9 cellular contexts compared by ENCODE assay signal in the genomic region with DNA sequence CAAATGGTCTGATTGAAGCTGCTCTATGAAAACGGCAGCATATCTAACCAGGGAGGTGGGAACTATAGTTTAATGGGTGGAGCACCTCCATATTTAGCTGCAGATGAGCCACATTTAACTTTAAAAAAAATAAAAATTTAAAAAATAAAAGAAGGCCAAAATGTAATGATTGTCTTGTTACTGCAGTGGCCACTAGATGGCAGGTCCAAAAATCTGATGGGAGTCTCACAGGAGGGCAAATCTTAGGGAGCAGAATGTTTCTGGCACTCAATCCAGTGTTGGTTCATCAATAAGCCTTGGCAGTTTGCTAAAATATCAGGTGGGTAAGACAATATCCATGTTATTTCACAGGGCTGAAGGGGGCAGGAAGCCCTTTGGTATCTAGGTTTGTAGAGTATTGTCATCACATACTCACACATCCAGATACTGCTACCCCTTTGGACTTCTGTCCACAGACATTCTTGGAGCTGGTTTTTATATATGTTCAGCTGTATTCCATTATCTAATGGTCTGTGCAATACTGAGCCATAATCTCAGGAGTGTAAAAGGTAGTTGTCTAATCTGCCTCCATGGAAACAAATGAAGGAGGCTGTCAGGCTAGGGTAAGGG.
DNase-seq lines count a peak whose midpoint lies in the region; ATAC-seq, FAIRE-seq and TF ChIP-seq lines count a peak whose summit lies in the region.
"Had no signal": no experiment of that assay in that cellular context is flagged by ENCODE, and none has a peak within 500 bp of the region (broad histone marks: within the 10 kb centered on the region; RNA-seq: fewer than 3 reads in every experiment).

No MANE protein-coding gene starts in this region.

- POLR2A ChIA-PET in endothelial cell of umbilical vein (lab: Charles Lee) = no interaction called here

- dilution Hi-C loops in endothelial cell of umbilical vein (cut with MboI; ENCODE audit: extremely low pct_ligation_motif_present, low sequenced_read_pairs) = no loop called here

- no peak overlapping the region for H3K4me2 ChIP-seq in MM.1S (ENCODE audit: low read depth, low read length)
- no peak overlapping the region for H3K4me2 ChIP-seq in endothelial cell of umbilical vein (ENCODE audit: insufficient read depth, low read length)

- H3K9me1 ChIP-seq in endothelial cell of umbilical vein (replicated peaks; ENCODE audit: control insufficient read depth, extremely low read depth, insufficient read depth, low read length) = no peaks in the 10 kb centered on the region

- H3K9me3 ChIP-seq in MM.1S (replicated peaks; ENCODE audit: insufficient read depth, low read length) (no peaks in the 10 kb centered on the region), endothelial cell of umbilical vein (replicated peaks; ENCODE audit: control insufficient read depth, insufficient read depth, low read length) (no peaks in the 10 kb centered on the region), gastrocnemius medialis (no peaks in the 10 kb centered on the region)

- CTCF ChIA-PET in endothelial cell of umbilical vein (lab: Charles Lee) = interaction anchor here (0.6 to 1.9 kb wide), 12 partner anchors 8 to 565 kb away, joined by 3 to 9 read pairs (median 3); no protein-coding TSS in a partner anchor

- FAIRE-seq in endothelial cell of umbilical vein (lab: Jason Lieb, UNC) = no peak

- TF ChIP-seq POLR2A in endothelial cell of umbilical vein (IDR thresholded peaks at IDR 0.05; ENCODE audit: low read depth, low read length) (no peak), gastrocnemius medialis (IDR thresholded peaks at IDR 0.05) (no peak)

- H3K9ac ChIP-seq in MM.1S (ENCODE audit: low read length) (no peak overlapping the region), endothelial cell of umbilical vein (replicated peaks; ENCODE audit: extremely low read depth, insufficient read depth, low read length) (no peak overlapping the region)

- H3K27ac ChIP-seq in MM.1S (ENCODE audit: low read length) = no peak overlapping the region
- no peak overlapping the region for H3K27ac ChIP-seq in endothelial cell of umbilical vein (ENCODE audit: insufficient read depth, low read depth, low read length)
- no peak overlapping the region for H3K27ac ChIP-seq in gastrocnemius medialis

- H3K79me2 ChIP-seq in MM.1S (ENCODE audit: low read length) (no peaks in the 10 kb centered on the region), endothelial cell of umbilical vein (ENCODE audit: control insufficient read depth, insufficient read depth, low read length) (no peaks in the 10 kb centered on the region)

- no peaks in the 10 kb centered on the region for H3K4me1 ChIP-seq in MM.1S (ENCODE audit: low read length)
- H3K4me1 ChIP-seq in endothelial cell of umbilical vein (ENCODE audit: control insufficient read depth, extremely low read depth, insufficient read depth, low read length) = no peaks in the 10 kb centered on the region
- H3K4me1 ChIP-seq in gastrocnemius medialis = peaks cover 0 to 8% of the 10 kb centered on the region in 2 donors

- H2AFZ ChIP-seq in MM.1S (ENCODE audit: low read length) (no peak overlapping the region), endothelial cell of umbilical vein (ENCODE audit: low read depth, low read length) (no peak overlapping the region)

- no peaks in the 10 kb centered on the region for H3K27me3 ChIP-seq in MM.1S (replicated peaks; ENCODE audit: insufficient read depth, low read length)
- no peaks in the 10 kb centered on the region for H3K27me3 ChIP-seq in endothelial cell of umbilical vein (ENCODE audit: control insufficient read depth in 2 of 2, insufficient read depth in 2 of 2, low read length in 2 of 2)
- no peaks in the 10 kb centered on the region for H3K27me3 ChIP-seq in gastrocnemius medialis

- H3K4me3 ChIP-seq in MM.1S (ENCODE audit: low read length) (no peak overlapping the region), endothelial cell of umbilical vein (replicated peaks in 1 of 3; ENCODE audit: insufficient read depth in 1 of 3, low read depth in 1 of 3, low read length in 3 of 3) (no peak overlapping the region), gastrocnemius medialis (no peak overlapping the region)

- peak; percentile 41 for TF ChIP-seq CTCF in MM.1S (IDR thresholded peaks at IDR 0.05; ENCODE audit: low read length)
- peak; percentile 39 to 43 for TF ChIP-seq CTCF in endothelial cell of umbilical vein (IDR thresholded peaks at IDR 0.05; ENCODE audit: extremely low read depth in 1 of 2, insufficient read depth in 1 of 2, low read depth in 1 of 2, low read length in 2 of 2)
- peak; percentile 8 to 52 (median 32) for TF ChIP-seq CTCF in gastrocnemius medialis (IDR thresholded peaks at IDR 0.05 in 4 of 5, conservative IDR thresholded peaks at IDR 0.05 in 1 of 5)

- in situ Hi-C loops in gastrocnemius medialis (cut with MboI; ENCODE audit: low sequenced_read_pairs in 4 of 4) = no loop called here

- H3F3A ChIP-seq in MM.1S (ENCODE audit: insufficient read depth, low read length) = no peaks in the 10 kb centered on the region

- BruUV-seq in endothelial cell of umbilical vein (replicated peaks; lab: Mats Ljungman, UMichigan) = no TSS peak

- ATAC-seq in gastrocnemius medialis (no peak), GM21737 (IDR thresholded peaks at IDR 0.05; ENCODE audit: unreplicated experiment) (no peak)

- no peaks in the 10 kb centered on the region for H3K9me2 ChIP-seq in MM.1S (replicated peaks; ENCODE audit: insufficient read depth, low read length)

- no peaks in the 10 kb centered on the region for H3K36me3 ChIP-seq in MM.1S (replicated peaks; ENCODE audit: insufficient read depth, low read length)
- no peaks in the 10 kb centered on the region for H3K36me3 ChIP-seq in endothelial cell of umbilical vein (ENCODE audit: control insufficient read depth in 2 of 2, extremely low read depth in 1 of 2, insufficient read depth in 2 of 2, low read length in 2 of 2)
- H3K36me3 ChIP-seq in gastrocnemius medialis = peaks cover 0 to 2% of the 10 kb centered on the region in 2 donors

- intact Hi-C loops in endothelial cell of umbilical vein (cut with micrococcal nuclease) (loop anchor here (10.0 kb wide), 1 partner anchor 568 kb away; no protein-coding TSS in a partner anchor), gastrocnemius medialis (cut with DNase I; ENCODE audit: low total_unique reads) (loop anchor here (5.0 kb wide), 1 partner anchor 460 kb away; no protein-coding TSS in a partner anchor)

- DNase-seq in NCI-H2227 (lab: John Stamatoyannopoulos, UW; ENCODE audit: unreplicated experiment) (peak; percentile 1), NCI-H2227 treated with DMSO at 0.1 percent for 48 hours (lab: John Stamatoyannopoulos, UW) (no peak), MM.1S (no peak), endothelial cell of umbilical vein (ENCODE audit: low read depth, low spot score) (peak; percentile 37), gastrocnemius medialis (no peak), cortex of kidney (lab: John Stamatoyannopoulos, UW) (no peak), mesenteric fat pad (ENCODE audit: low spot score) (no peak)
- DNase-seq: CD8-positive, alpha-beta memory T cell had no signal

- H4K20me1 ChIP-seq in MM.1S (ENCODE audit: insufficient read depth, low read length) (no peaks in the 10 kb centered on the region), endothelial cell of umbilical vein (replicated peaks; ENCODE audit: control insufficient read depth, extremely low read depth, insufficient read depth, low read length) (no peaks in the 10 kb centered on the region)

TF ChIP-seq in endothelial cell of umbilical vein, 7 proteins besides CTCF, POLR2A, EP300 and RAD21:
- TF ChIP-seq EZH2 (IDR thresholded peaks at IDR 0.05; ENCODE audit: borderline replicate concordance, low read depth, low read length, severe bottlenecking) (no peak), MAX (IDR thresholded peaks at IDR 0.05; ENCODE audit: insufficient read depth, insufficient read length) (no peak), MYC (IDR thresholded peaks at IDR 0.05; ENCODE audit: low read depth, low read length) (no peak), POLR2AphosphoS5 (IDR thresholded peaks at IDR 0.05; ENCODE audit: insufficient read depth, low read depth, low read length) (no peak), FOS (IDR thresholded peaks at IDR 0.05; ENCODE audit: borderline replicate concordance, insufficient read depth, low read length) (no peak), GATA2 (IDR thresholded peaks at IDR 0.05; ENCODE audit: insufficient read depth, insufficient read length, low read depth, low read length) (no peak), JUN (IDR thresholded peaks at IDR 0.05; ENCODE audit: borderline replicate concordance, insufficient read depth, insufficient read length, low read depth) (no peak)

Comparison
In these comparisons a context has a peak if more than half of its experiments do, and no peak if none do; other contexts are left out.
1. DNase-seq: peak in NCI-H2227 (single experiment) and endothelial cell of umbilical vein (single experiment); none in NCI-H2227 treated with DMSO at 0.1 percent for 48 hours (single experiment), MM.1S (single experiment), gastrocnemius medialis (0 of 2), cortex of kidney (single experiment) and mesenteric fat pad (single experiment).
2. Peak in every context shown above with its lines, with median percentiles within 50 percentile points of each other: CTCF ChIP-seq.